ENCODE assay signal across 19 cellular contexts in the genomic region with DNA sequence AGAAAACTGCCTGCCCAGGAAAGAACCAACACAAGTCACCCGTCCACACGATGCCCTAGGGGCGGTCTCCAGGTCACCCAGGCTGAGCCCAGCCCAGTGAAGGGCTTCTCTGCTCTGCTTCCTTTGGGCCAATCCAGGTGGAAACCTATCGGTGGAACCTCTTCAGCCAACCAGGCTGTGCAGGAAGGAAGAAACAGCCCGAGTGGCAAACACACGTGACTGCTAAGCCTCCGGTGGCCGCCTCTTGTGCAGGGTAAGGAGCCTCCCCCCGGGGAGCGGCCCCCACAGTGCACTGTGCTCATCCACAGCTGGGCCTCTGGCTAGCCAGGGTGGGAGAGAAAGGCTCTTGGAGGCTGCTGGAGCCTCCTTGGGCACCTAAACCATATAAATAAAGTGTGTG. TPM values are rescaled to one million over a fixed set of nuclear protein-coding genes. Genes with fewer than 3 reads are reported as not detected.
DNase-seq lines count a peak whose midpoint lies in the region; ATAC-seq and TF ChIP-seq lines count a peak whose summit lies in the region.
"Had no signal": no experiment of that assay in that cellular context is flagged by ENCODE, and none has a peak within 500 bp of the region (broad histone marks: within the 10 kb centered on the region; RNA-seq: fewer than 3 reads in every experiment).

No MANE protein-coding gene starts in this region.

- H3K27me3 Mint-ChIP-seq in activated CD8-positive, alpha-beta memory T cell treated with anti-CD3 and anti-CD28 coated beads, Interleukin-2, amount 10 ng/mL, durations not matched to agents 7 days and 5 days, result peaks cover 61% of the 10 kb centered on the region
- peaks cover 35 to 56% of the 10 kb centered on the region in 2 donors for H3K27me3 Mint-ChIP-seq in effector memory CD8-positive, alpha-beta T cell

- DNase-seq in activated CD8-positive, alpha-beta memory T cell treated with anti-CD3 and anti-CD28 coated beads for 24 hours, result peak; percentile 68
- DNase-seq in activated CD8-positive, alpha-beta memory T cell treated with anti-CD3 and anti-CD28 coated beads, Interleukin-2, amount 10 ng/mL, durations not matched to agents 7 days and 5 days, result no peak
- DNase-seq in effector memory CD8-positive, alpha-beta T cell, result no peak
- peak; percentile 75 for DNase-seq in osteoblast (ENCODE audit: insufficient read length, low spot score, missing footprints)
- no peak for DNase-seq in left lobe of liver (ENCODE audit: low spot score)
- DNase-seq in right lobe of liver, result no peak
- DNase-seq in NCI-H510A treated with DMSO at 0.1 percent for 48 hours (lab: John Stamatoyannopoulos, UW), result no peak
- DNase-seq: activated CD4-positive, CD25-positive, alpha-beta regulatory T cell; activated CD8-positive, alpha-beta memory T cell treated with anti-CD3 and anti-CD28 coated beads, Interleukin-2, amount 50 U/mL, for 4 hours; esophagus squamous epithelium; NCI-H187 treated with DMSO at 0.1 percent for 48 hours; NCI-H446; SHP77 treated with DMSO at 0.1 percent for 48 hours; stomach; uterus had no signal

- no peak for ATAC-seq in activated CD8-positive, alpha-beta memory T cell treated with anti-CD3 and anti-CD28 coated beads, Interleukin-2, amount 10 ng/mL, durations not matched to agents 7 days and 5 days
- peak; percentile 16 for ATAC-seq in effector memory CD8-positive, alpha-beta T cell (replicated peaks)
- ATAC-seq in left lobe of liver, result no peak
- no peak for ATAC-seq in right lobe of liver
- ATAC-seq: A549 had no signal

- WGBS in right lobe of liver (ENCODE audit: insufficient coverage, low coverage, low lambda C conversion rate, missing lambda C conversion rate), result 100% methylated on average over 1 of the region's 10 CpGs

- no peaks in the 10 kb centered on the region for H3K36me3 Mint-ChIP-seq in activated CD8-positive, alpha-beta memory T cell treated with anti-CD3 and anti-CD28 coated beads, Interleukin-2, amount 10 ng/mL, durations not matched to agents 7 days and 5 days
- peaks cover 11% of the 10 kb centered on the region for H3K36me3 Mint-ChIP-seq in effector memory CD8-positive, alpha-beta T cell (ENCODE audit: insufficient read depth)

- H3K27me3 ChIP-seq in Loucy (ENCODE audit: insufficient read depth, low read length, poor library complexity, severe bottlenecking), result peaks cover 18% of the 10 kb centered on the region
- H3K27me3 ChIP-seq in osteoblast (ENCODE audit: insufficient read depth, low read length), result peaks cover 56% of the 10 kb centered on the region
- no peaks in the 10 kb centered on the region for H3K27me3 ChIP-seq in right lobe of liver
- H3K27me3 ChIP-seq: right atrium auricular region, uterus had no signal

- no peaks in the 10 kb centered on the region for H3K9me3 Mint-ChIP-seq in activated CD8-positive, alpha-beta memory T cell treated with anti-CD3 and anti-CD28 coated beads, Interleukin-2, amount 10 ng/mL, durations not matched to agents 7 days and 5 days (ENCODE audit: low read depth)
- H3K9me3 Mint-ChIP-seq in effector memory CD8-positive, alpha-beta T cell, result no peaks in the 10 kb centered on the region

- peaks cover 15% of the 10 kb centered on the region for H3K4me1 Mint-ChIP-seq in activated CD8-positive, alpha-beta memory T cell treated with anti-CD3 and anti-CD28 coated beads, Interleukin-2, amount 10 ng/mL, durations not matched to agents 7 days and 5 days
- H3K4me1 Mint-ChIP-seq in effector memory CD8-positive, alpha-beta T cell (ENCODE audit: low read depth in 2 of 2), result peaks cover 7 to 16% of the 10 kb centered on the region in 2 donors

- no peak overlapping the region for H3K27ac Mint-ChIP-seq in activated CD8-positive, alpha-beta memory T cell treated with anti-CD3 and anti-CD28 coated beads, Interleukin-2, amount 10 ng/mL, durations not matched to agents 7 days and 5 days
- no peak overlapping the region for H3K27ac Mint-ChIP-seq in effector memory CD8-positive, alpha-beta T cell

- H3K4me1 ChIP-seq in Loucy (ENCODE audit: insufficient read depth, low read length, poor library complexity, severe bottlenecking) (peaks cover 35% of the 10 kb centered on the region), osteoblast (ENCODE audit: insufficient read depth, low read length) (peaks cover 14% of the 10 kb centered on the region), right lobe of liver (peaks cover 0 to 23% (median 7%) of the 10 kb centered on the region in 4 donors)

- H3K4me2 ChIP-seq in Loucy (ENCODE audit: low read depth, low read length, poor library complexity, severe bottlenecking) (peak overlapping the region; percentile 67), osteoblast (ENCODE audit: insufficient read depth, low read length) (no peak overlapping the region)
- H3K4me2 ChIP-seq: A549 had no signal

- H3K9me2 ChIP-seq in Loucy (replicated peaks; ENCODE audit: low read depth, low read length), result no peaks in the 10 kb centered on the region

- TF ChIP-seq POLR2A in right lobe of liver (IDR thresholded peaks at IDR 0.05), result no peak

- no peaks in the 10 kb centered on the region; the same call in 1 of the 2 replicates for H3K79me2 ChIP-seq in Loucy (ENCODE audit: insufficient read depth, low read length)
- H3K79me2 ChIP-seq in osteoblast (ENCODE audit: insufficient read depth, low read length), result no peaks in the 10 kb centered on the region

- CTCF ChIA-PET in activated CD8-positive, alpha-beta memory T cell treated with anti-CD3 and anti-CD28 coated beads, Interleukin-2, amount 10 ng/mL, durations not matched to agents 7 days and 5 days (lab: Charles Lee), result no interaction called here

- H4K20me1 ChIP-seq in Loucy (ENCODE audit: insufficient read depth, low read length, poor library complexity, severe bottlenecking) (no peaks in the 10 kb centered on the region), osteoblast (ENCODE audit: insufficient read depth, low read length) (no peaks in the 10 kb centered on the region)

- H2AFZ ChIP-seq in Loucy (ENCODE audit: low read length), result peak overlapping the region; percentile 64; the same call in 1 of the 2 replicates
- no peak overlapping the region for H2AFZ ChIP-seq in osteoblast (ENCODE audit: low read length)

- H3K36me3 ChIP-seq in Loucy (ENCODE audit: insufficient read depth, low read length) (no peaks in the 10 kb centered on the region), osteoblast (ENCODE audit: insufficient read depth, low read length) (no peaks in the 10 kb centered on the region), right lobe of liver (no peaks in the 10 kb centered on the region)
- H3K36me3 ChIP-seq: esophagus squamous epithelium, right atrium auricular region, stomach, uterus had no signal

- no peak for TF ChIP-seq CTCF in Loucy (conservative IDR thresholded peaks at IDR 0.05; ENCODE audit: low read length)
- no peak for TF ChIP-seq CTCF in osteoblast (IDR thresholded peaks at IDR 0.05; ENCODE audit: extremely low read depth, low read depth, low read length)
- no peak for TF ChIP-seq CTCF in right lobe of liver (IDR thresholded peaks at IDR 0.05)

- H3K27ac ChIP-seq in osteoblast (ENCODE audit: low read depth, low read length) (no peak overlapping the region), right lobe of liver (no peak overlapping the region)
- H3K27ac ChIP-seq: A549, esophagus squamous epithelium, right atrium auricular region, uterus had no signal

- H3K4me3 ChIP-seq in Loucy (ENCODE audit: low read length, poor library complexity, severe bottlenecking) (peak overlapping the region; percentile 65), osteoblast (ENCODE audit: insufficient read depth, low read length) (no peak overlapping the region), right lobe of liver (no peak overlapping the region)
- H3K4me3 ChIP-seq: A549, uterus had no signal

- no peaks in the 10 kb centered on the region for H3K9me3 ChIP-seq in Loucy (ENCODE audit: insufficient read depth, low read depth, low read length)
- no peaks in the 10 kb centered on the region for H3K9me3 ChIP-seq in osteoblast (ENCODE audit: low read depth, low read length)
- H3K9me3 ChIP-seq in right lobe of liver, result no peaks in the 10 kb centered on the region
- H3K9me3 ChIP-seq: A549, esophagus squamous epithelium, right atrium auricular region, stomach, uterus had no signal

- H3K4me3 Mint-ChIP-seq in activated CD8-positive, alpha-beta memory T cell treated with anti-CD3 and anti-CD28 coated beads, Interleukin-2, amount 10 ng/mL, durations not matched to agents 7 days and 5 days, result no peak overlapping the region
- peak overlapping the region in 1 of 2 donors; percentile 66 for H3K4me3 Mint-ChIP-seq in effector memory CD8-positive, alpha-beta T cell

- intact Hi-C loops in right lobe of liver (cut with DNase I), result no loop called here

- H3K9ac ChIP-seq in Loucy (ENCODE audit: low read depth, low read length, poor library complexity, severe bottlenecking), result peak overlapping the region; percentile 56

- H3F3A ChIP-seq in Loucy (ENCODE audit: low read depth), result no peaks in the 10 kb centered on the region

RNA-seq across cellular contexts. Expression of a gene that starts 2.5 kb away (rescaled TPM):
- total RNA-seq in activated CD8-positive, alpha-beta memory T cell treated with anti-CD3 and anti-CD28 coated beads, Interleukin-2, amount 10 ng/mL, durations not matched to agents 7 days and 5 days, result under 1 TPM; 0.09 to 0.45 TPM
- total RNA-seq in osteoblast (1.1 and 1.5 TPM in 2 replicates), left lobe of liver (1.8 TPM), right lobe of liver (1 to 10 TPM in 5 of 6 experiments, under 1 TPM in 1; 0.54 to 2.6 (median 1.4) TPM)
- total RNA-seq: OCI-LY7 had no signal

RNA-seq across cellular contexts. Expression of a gene that starts 7.3 kb away (rescaled TPM):
- total RNA-seq in activated CD8-positive, alpha-beta memory T cell treated with anti-CD3 and anti-CD28 coated beads, Interleukin-2, amount 10 ng/mL, durations not matched to agents 7 days and 5 days, result 10 to 100 TPM; 29.2 to 37.5 TPM
- total RNA-seq in osteoblast, result 52.7 and 63.7 TPM in 2 replicates
- 38.8 TPM for total RNA-seq in left lobe of liver
- total RNA-seq in right lobe of liver, result 10 to 100 TPM; 20.0 to 41.1 (median 25.4) TPM

RNA-seq across cellular contexts. Expression of a gene that starts 19.2 kb away (rescaled TPM):
- 10 to 100 TPM; 31.7 to 42.2 TPM for total RNA-seq in activated CD8-positive, alpha-beta memory T cell treated with anti-CD3 and anti-CD28 coated beads, Interleukin-2, amount 10 ng/mL, durations not matched to agents 7 days and 5 days
- 59.0 and 61.3 TPM in 2 replicates for total RNA-seq in osteoblast
- 15.3 TPM for total RNA-seq in left lobe of liver
- total RNA-seq in right lobe of liver, result 10 to 100 TPM; 10.3 to 36.2 (median 14.8) TPM

RNA-seq across cellular contexts. Expression of a gene that starts 32.3 kb away (rescaled TPM):
- 100 to 1,000 TPM in 1 of 2 experiments, 10 to 100 TPM in 1; 88.5 to 122 TPM for total RNA-seq in activated CD8-positive, alpha-beta memory T cell treated with anti-CD3 and anti-CD28 coated beads, Interleukin-2, amount 10 ng/mL, durations not matched to agents 7 days and 5 days
- total RNA-seq in osteoblast (18.5 and 19.7 TPM in 2 replicates), left lobe of liver (9.9 TPM), right lobe of liver (10 to 100 TPM in 2 of 6 experiments, 1 to 10 TPM in 4; 4.7 to 14.8 (median 6.1) TPM)

Comparison
In these comparisons a context has a peak if more than half of its experiments do, and no peak if none do; other contexts are left out.
1. DNase-seq: peak in activated CD8-positive, alpha-beta memory T cell treated with anti-CD3 and anti-CD28 coated beads for 24 hours (single experiment) and osteoblast (single experiment); none in activated CD8-positive, alpha-beta memory T cell treated with anti-CD3 and anti-CD28 coated beads, Interleukin-2, amount 10 ng/mL, durations not matched to agents 7 days and 5 days (single experiment), effector memory CD8-positive, alpha-beta T cell (0 of 3), left lobe of liver (single experiment), right lobe of liver (0 of 3) and NCI-H510A treated with DMSO at 0.1 percent for 48 hours (single experiment).